ENCODE assay signal across 15 cellular contexts in the genomic region with DNA sequence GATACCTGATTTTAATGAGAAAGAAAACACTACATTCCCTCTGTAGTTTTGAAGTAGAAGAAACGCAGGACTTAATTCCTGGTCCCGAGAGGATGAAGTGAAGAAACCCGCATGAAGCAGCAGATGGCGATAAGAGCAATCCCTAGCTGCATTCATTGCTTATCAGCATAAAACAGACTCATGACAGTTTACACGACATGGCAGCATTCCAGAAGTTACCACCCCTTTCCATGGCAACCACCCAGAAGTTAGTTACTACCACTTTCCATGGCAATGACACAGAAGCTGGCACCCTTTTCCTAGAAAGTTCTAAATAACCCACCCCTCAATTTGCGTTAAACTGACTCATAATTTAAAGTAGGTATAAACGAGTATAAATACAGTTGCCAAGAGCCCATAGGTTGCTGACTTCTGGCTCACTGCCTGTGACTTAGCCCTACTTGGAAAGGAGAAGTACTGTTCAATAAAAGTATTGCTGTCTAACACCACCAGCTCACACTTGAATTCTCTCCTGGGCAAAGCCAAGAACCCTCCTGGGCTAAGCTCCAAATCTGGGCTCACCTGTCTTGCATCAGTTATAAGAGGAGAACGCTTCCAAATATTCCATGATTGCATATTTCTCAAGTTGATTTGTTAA. TPM values are rescaled to one million over a fixed set of nuclear protein-coding genes. Genes with fewer than 3 reads are reported as not detected.
DNase-seq lines count a peak whose midpoint lies in the region; TF ChIP-seq lines count a peak whose summit lies in the region.
"Had no signal": no experiment of that assay in that cellular context is flagged by ENCODE, and none has a peak within 500 bp of the region (broad histone marks: within the 10 kb centered on the region; RNA-seq: fewer than 3 reads in every experiment).

No MANE protein-coding gene starts in this region.

- CTCF ChIA-PET in activated naive CD4-positive, alpha-beta T cell treated with anti-CD3 and anti-CD28 coated beads, Interleukin-2, amount 10 ng/mL, durations not matched to agents 7 days and 5 days (lab: Charles Lee): no interaction called here

- no peak for TF ChIP-seq POLR2A in lower leg skin (IDR thresholded peaks at IDR 0.05)
- no peak for TF ChIP-seq POLR2A in breast epithelium (IDR thresholded peaks at IDR 0.05)

- no peak overlapping the region for H3K4me3 Mint-ChIP-seq in activated naive CD4-positive, alpha-beta T cell treated with anti-CD3 and anti-CD28 coated beads, Interleukin-2, amount 10 ng/mL, durations not matched to agents 7 days and 5 days
- H3K4me3 Mint-ChIP-seq: activated T-cell treated with anti-CD3 and anti-CD28 coated beads, Interleukin-2, amount 50 U/mL, for 72 hours; CD4-positive, alpha-beta T cell; natural killer cell had no signal

- H3K9me3 ChIP-seq in breast epithelium: peaks cover 0 to 7% of the 10 kb centered on the region in 2 donors
- H3K9me3 ChIP-seq: uterus had no signal

- no peaks in the 10 kb centered on the region for H3K36me3 ChIP-seq in breast epithelium
- H3K36me3 ChIP-seq: uterus had no signal

- peaks cover 0 to 62% of the 10 kb centered on the region in 2 donors for H3K27me3 ChIP-seq in breast epithelium

- H3K4me3 ChIP-seq in Jurkat, Clone E6-1 (ENCODE audit: low read length): no peak overlapping the region
- no peak overlapping the region for H3K4me3 ChIP-seq in lower leg skin (ENCODE audit: low read depth, poor library complexity, severe bottlenecking)
- no peak overlapping the region for H3K4me3 ChIP-seq in breast epithelium
- H3K4me3 ChIP-seq: uterus had no signal

- H3K36me3 Mint-ChIP-seq in activated naive CD4-positive, alpha-beta T cell treated with anti-CD3 and anti-CD28 coated beads, Interleukin-2, amount 10 ng/mL, durations not matched to agents 7 days and 5 days: no peaks in the 10 kb centered on the region
- H3K36me3 Mint-ChIP-seq: natural killer cell had no signal

- no peak overlapping the region for H3K27ac Mint-ChIP-seq in activated naive CD4-positive, alpha-beta T cell treated with anti-CD3 and anti-CD28 coated beads, Interleukin-2, amount 10 ng/mL, durations not matched to agents 7 days and 5 days
- H3K27ac Mint-ChIP-seq: activated T-cell treated with anti-CD3 and anti-CD28 coated beads, Interleukin-2, amount 50 U/mL, for 72 hours; CD4-positive, alpha-beta T cell; natural killer cell had no signal

- H3K27me3 Mint-ChIP-seq in activated naive CD4-positive, alpha-beta T cell treated with anti-CD3 and anti-CD28 coated beads, Interleukin-2, amount 10 ng/mL, durations not matched to agents 7 days and 5 days: peaks cover 8% of the 10 kb centered on the region

- intact Hi-C loops in lower leg skin (cut with DNase I; ENCODE audit: low total_unique reads): no loop called here
- intact Hi-C loops in breast epithelium (cut with DNase I; ENCODE audit: low total_unique reads): no loop called here

- H3K4me1 ChIP-seq in breast epithelium: no peaks in the 10 kb centered on the region
- H3K4me1 ChIP-seq: uterus had no signal

- no peaks in the 10 kb centered on the region for H3K4me1 Mint-ChIP-seq in activated naive CD4-positive, alpha-beta T cell treated with anti-CD3 and anti-CD28 coated beads, Interleukin-2, amount 10 ng/mL, durations not matched to agents 7 days and 5 days
- H3K4me1 Mint-ChIP-seq: natural killer cell had no signal

- DNase-seq in CMK (ENCODE audit: low read depth) (peak; percentile 83), iris pigment epithelial cell (ENCODE audit: low read depth) (peak; percentile 16), NCI-H1694 (lab: John Stamatoyannopoulos, UW) (no peak), lower leg skin (ENCODE audit: low spot score in 2 of 2) (no peak), breast epithelium (ENCODE audit: low spot score in 2 of 2) (no peak)
- peak; percentile 24 for DNase-seq in Jurkat, Clone E6-1 (ENCODE audit: low read depth, low spot score)
- no peak for DNase-seq in activated naive CD4-positive, alpha-beta T cell treated with anti-CD3 and anti-CD28 coated beads, Interleukin-2, amount 10 ng/mL, durations not matched to agents 7 days and 5 days
- DNase-seq: activated T-cell treated with anti-CD3 and anti-CD28 coated beads, Interleukin-2, amount 50 U/mL, for 72 hours; CD4-positive, alpha-beta T cell; natural killer cell; NCI-H187; uterus had no signal

- WGBS in lower leg skin, 2 donors: 11 to 25% methylated on average over 8 of the region's 8 CpGs

- TF ChIP-seq CTCF in VCaP (conservative IDR thresholded peaks at IDR 0.05): peak; percentile 27; the same call in 1 of the 2 replicates
- TF ChIP-seq CTCF in lower leg skin (IDR thresholded peaks at IDR 0.05): no peak
- TF ChIP-seq CTCF in breast epithelium (IDR thresholded peaks at IDR 0.05): no peak

- H3K27ac ChIP-seq in VCaP: no peak overlapping the region
- H3K27ac ChIP-seq in breast epithelium: no peak overlapping the region
- H3K27ac ChIP-seq: uterus had no signal

- H3K9me3 Mint-ChIP-seq in activated naive CD4-positive, alpha-beta T cell treated with anti-CD3 and anti-CD28 coated beads, Interleukin-2, amount 10 ng/mL, durations not matched to agents 7 days and 5 days: no peaks in the 10 kb centered on the region
- H3K9me3 Mint-ChIP-seq: CD4-positive, alpha-beta T cell; natural killer cell had no signal

RNA-seq across cellular contexts. Expression of gene XAGE2, which starts 5.5 kb away (rescaled TPM):
- polyA plus RNA-seq in Jurkat, Clone E6-1 (2012; ENCODE audit: insufficient read depth, insufficient read length): not detected
- total RNA-seq in lower leg skin (under 1 TPM in 1 of 4 donors, not detected in 3; 0.91 TPM), breast epithelium (not detected)
- total RNA-seq: activated T-cell treated with anti-CD3 and anti-CD28 coated beads, Interleukin-2, amount 50 U/mL, for 72 hours; CD4-positive, alpha-beta T cell; esophagus mucosa; natural killer cell; Right ventricle myocardium inferior; uterus had no signal

Comparison
In these comparisons a context has a peak if more than half of its experiments do, and no peak if none do; other contexts are left out.
1. DNase-seq: peak in CMK (single experiment), Jurkat, Clone E6-1 (single experiment) and iris pigment epithelial cell (single experiment); none in NCI-H1694 (single experiment), lower leg skin (0 of 2), activated naive CD4-positive, alpha-beta T cell treated with anti-CD3 and anti-CD28 coated beads, Interleukin-2, amount 10 ng/mL, durations not matched to agents 7 days and 5 days (single experiment) and breast epithelium (0 of 2).